ENCODE assay signal across 8 cellular contexts in genomic region chr11:2992234-2992999, GRCh38. TPM values are rescaled to one million over a fixed set of nuclear protein-coding genes. Genes with fewer than 3 reads are reported as not detected.
DNase-seq lines count a peak whose midpoint lies in the region; ATAC-seq and TF ChIP-seq lines count a peak whose summit lies in the region.

TSS of gene NAP1L4 (minus strand) at chr11:2992329. CDS start at chr11:2979220, 13,109 bp downstream.

- intact Hi-C loops in natural killer cell (cut with micrococcal nuclease): loop anchor here (5.0 kb wide), 3 partner anchors 60 to 110 kb away; partner anchors contain the start of gene CARS1

- peak; percentile 98 for DNase-seq in Daoy (ENCODE audit: low read depth)
- peak; percentile 73 for DNase-seq in GOT3 (lab: John Stamatoyannopoulos, UW)
- peak; percentile 88 for DNase-seq in LNCaP clone FGC (ENCODE audit: low read depth)
- DNase-seq in RWPE1 (ENCODE audit: low spot score): peak; percentile 100
- DNase-seq in fibroblast of mammary gland (ENCODE audit: low read depth): peak; percentile 95
- peak; percentile 95 for DNase-seq in natural killer cell
- peak; percentile 97 for DNase-seq in stimulated activated naive CD4-positive, alpha-beta T cell treated with Interleukin-2 at 50 U/mL for 16 hours (lab: John Stamatoyannopoulos, UW)

- peak; percentile 82 for ATAC-seq in activated T-helper 17 cell treated with anti-CD3 and anti-CD28 coated beads, Interleukin-2, amount 50 U/mL, for 72 hours (replicated peaks)
- ATAC-seq in natural killer cell: peak; percentile 85 to 94 (median 90)

- peak within 1 kb of the TSS; percentile 94 for H3K4me3 Mint-ChIP-seq in activated T-helper 17 cell treated with anti-CD3 and anti-CD28 coated beads, Interleukin-2, amount 50 U/mL, for 72 hours
- H3K4me3 Mint-ChIP-seq in natural killer cell: peak within 1 kb of the TSS; percentile 99

- H3K4me1 Mint-ChIP-seq in activated T-helper 17 cell treated with anti-CD3 and anti-CD28 coated beads, Interleukin-2, amount 50 U/mL, for 72 hours: peaks cover 19% of the 10 kb centered on the region
- peaks cover 40 to 52% of the 10 kb centered on the region in 2 donors for H3K4me1 Mint-ChIP-seq in natural killer cell

- peak within 1 kb of the TSS; percentile 94 for H3K27ac ChIP-seq in RWPE1

- CTCF ChIA-PET in RWPE1 (lab: Yijun Ruan, JAX): no interaction called here

- no peaks in the 10 kb centered on the region for H3K27me3 Mint-ChIP-seq in activated T-helper 17 cell treated with anti-CD3 and anti-CD28 coated beads, Interleukin-2, amount 50 U/mL, for 72 hours
- H3K27me3 Mint-ChIP-seq in natural killer cell (ENCODE audit: low read depth in 2 of 2): no peaks in the 10 kb centered on the region

- peaks cover 50% of the 10 kb centered on the region for H3K36me3 Mint-ChIP-seq in activated T-helper 17 cell treated with anti-CD3 and anti-CD28 coated beads, Interleukin-2, amount 50 U/mL, for 72 hours (ENCODE audit: low read depth)
- no peaks in the 10 kb centered on the region for H3K36me3 Mint-ChIP-seq in natural killer cell

- POLR2A ChIA-PET in RWPE1 (lab: Yijun Ruan, JAX; ENCODE audit: low non-redundant PET): no interaction called here

- H3K9me3 Mint-ChIP-seq in activated T-helper 17 cell treated with anti-CD3 and anti-CD28 coated beads, Interleukin-2, amount 50 U/mL, for 72 hours: no peaks in the 10 kb centered on the region
- H3K9me3 Mint-ChIP-seq in natural killer cell: no peaks in the 10 kb centered on the region

- H3K4me3 ChIP-seq in LNCaP clone FGC (ENCODE audit: low read depth, low read length) (peak within 1 kb of the TSS; percentile 91), fibroblast of mammary gland (ENCODE audit: control insufficient read depth, low read depth, low read length) (peak within 1 kb of the TSS; percentile 92)

- no peak for TF ChIP-seq CTCF in LNCaP clone FGC (IDR thresholded peaks at IDR 0.05; ENCODE audit: control insufficient read depth, extremely low read depth, insufficient read depth)
- no peak for TF ChIP-seq CTCF in RWPE1 (conservative IDR thresholded peaks at IDR 0.05; ENCODE audit: low read depth)
- TF ChIP-seq CTCF in fibroblast of mammary gland (conservative IDR thresholded peaks at IDR 0.05; ENCODE audit: control insufficient read depth, insufficient read depth, low read depth, low read length): no peak
- TF ChIP-seq CTCF in natural killer cell (IDR thresholded peaks at IDR 0.05): no peak

- H3K27ac Mint-ChIP-seq in activated T-helper 17 cell treated with anti-CD3 and anti-CD28 coated beads, Interleukin-2, amount 50 U/mL, for 72 hours: peak within 1 kb of the TSS; percentile 99
- peak within 1 kb of the TSS; percentile 79 to 99 for H3K27ac Mint-ChIP-seq in natural killer cell

RNA-seq across cellular contexts. Expression of gene NAP1L4, which starts in this region (rescaled TPM):
- total RNA-seq in Daoy (2014; rRNA removed; shearing (Covaris generic)): 79.1 and 88.6 TPM in 2 replicates
- 100 to 1,000 TPM; 301 to 344 TPM for total RNA-seq in activated T-helper 17 cell treated with anti-CD3 and anti-CD28 coated beads, Interleukin-2, amount 50 U/mL, for 72 hours
- total RNA-seq in natural killer cell: 100 to 1,000 TPM; 219 to 244 (median 237) TPM

Comparison
In these comparisons a context has a peak if more than half of its experiments do, and no peak if none do; other contexts are left out.
1. Peak in every context shown above with its lines: DNase-seq, ATAC-seq, H3K4me3 ChIP-seq and H3K27ac ChIP-seq.